ENCODE assay signal across 20 cellular contexts in the genomic region with DNA sequence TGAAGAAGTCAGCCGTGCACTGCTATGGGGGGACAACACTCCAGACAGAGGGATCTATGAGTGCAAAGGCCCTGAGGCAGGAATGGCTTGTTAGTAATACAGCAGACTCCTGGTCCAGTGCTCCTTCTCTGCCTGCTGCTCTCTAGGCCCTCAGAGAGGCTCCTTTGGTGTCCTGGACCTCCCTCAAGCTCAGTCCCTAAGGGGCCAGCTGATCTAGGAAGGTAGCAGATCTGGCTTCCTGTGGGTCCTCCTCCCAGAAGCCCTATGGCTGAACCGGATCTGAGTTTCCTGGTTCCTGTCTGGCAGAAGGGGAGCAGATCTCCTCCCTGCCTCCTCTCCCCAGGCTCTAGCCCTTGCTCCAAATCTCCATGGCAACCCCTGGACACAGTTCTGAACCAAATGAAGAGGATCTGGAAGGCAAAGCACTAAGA. TPM values are rescaled to one million over a fixed set of nuclear protein-coding genes. Genes with fewer than 3 reads are reported as not detected.
DNase-seq lines count a peak whose midpoint lies in the region; ATAC-seq and TF ChIP-seq lines count a peak whose summit lies in the region.
"Had no signal": no experiment of that assay in that cellular context is flagged by ENCODE, and none has a peak within 500 bp of the region (broad histone marks: within the 10 kb centered on the region; RNA-seq: fewer than 3 reads in every experiment).

A gene with protein sequence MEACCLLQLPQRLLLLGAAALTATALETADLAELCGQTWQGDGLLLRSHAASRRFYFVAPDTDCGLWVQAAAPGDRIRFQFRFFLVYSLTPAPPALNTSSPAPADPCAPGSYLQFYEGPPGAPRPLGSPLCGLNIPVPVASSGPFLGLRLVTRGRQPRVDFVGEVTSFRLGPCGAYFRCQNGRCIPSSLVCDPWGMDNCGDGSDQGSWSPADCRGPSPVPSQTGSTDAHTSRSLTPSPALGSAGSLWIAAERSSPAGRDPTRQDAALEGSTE (plus strand): TSS at position 391 of the 431 bp plus-strand sequence. CDS start 187 bp downstream, outside the sequence.

- no peak within 1 kb of the TSS for H3K4me3 ChIP-seq in fibroblast of mammary gland (ENCODE audit: control insufficient read depth, low read depth, low read length)
- H3K4me3 ChIP-seq: colonic mucosa, esophagus squamous epithelium, GM12878, spleen had no signal

- no peaks in the 10 kb centered on the region for H3K9me3 Mint-ChIP-seq in progenitor cell of endocrine pancreas (ENCODE audit: low read depth)
- H3K9me3 Mint-ChIP-seq: activated T-cell treated with anti-CD3 and anti-CD28 coated beads, Interleukin-2, amount 50 U/mL, for 24 hours; memory B cell had no signal

- H3K4me1 Mint-ChIP-seq in progenitor cell of endocrine pancreas (ENCODE audit: low read depth), result peaks cover 3% of the 10 kb centered on the region

- no peaks in the 10 kb centered on the region for H3K36me3 Mint-ChIP-seq in progenitor cell of endocrine pancreas (ENCODE audit: insufficient read depth)
- H3K36me3 Mint-ChIP-seq: memory B cell had no signal

- TF ChIP-seq CTCF in fibroblast of mammary gland (conservative IDR thresholded peaks at IDR 0.05; ENCODE audit: control insufficient read depth, insufficient read depth, low read depth, low read length) (no peak), progenitor cell of endocrine pancreas (IDR thresholded peaks at IDR 0.05; ENCODE audit: unreplicated experiment) (no peak)

- peaks cover 10% of the 10 kb centered on the region for H3K27me3 Mint-ChIP-seq in progenitor cell of endocrine pancreas

- peak within 1 kb of the TSS; percentile 27 for H3K4me3 Mint-ChIP-seq in progenitor cell of endocrine pancreas (ENCODE audit: low read depth)
- H3K4me3 Mint-ChIP-seq: activated T-cell treated with anti-CD3 and anti-CD28 coated beads, Interleukin-2, amount 50 U/mL, for 24 hours; memory B cell had no signal

- ATAC-seq in HG03460 (IDR thresholded peaks at IDR 0.05; ENCODE audit: unreplicated experiment), result no peak
- ATAC-seq: GM12878 had no signal

- peak; percentile 10 for DNase-seq in NCI-H748 (lab: John Stamatoyannopoulos, UW; ENCODE audit: unreplicated experiment)
- no peak for DNase-seq in NCI-H748 treated with DMSO at 0.1 percent for 48 hours (lab: John Stamatoyannopoulos, UW)
- peak; percentile 70 for DNase-seq in HT-29 (ENCODE audit: low spot score)
- peak; percentile 43 for DNase-seq in fibroblast of mammary gland (ENCODE audit: low read depth)
- no peak for DNase-seq in progenitor cell of endocrine pancreas (ENCODE audit: low spot score, unreplicated experiment)
- no peak for DNase-seq in activated gamma-delta T cell (lab: John Stamatoyannopoulos, UW)
- no peak for DNase-seq in NCI-H524 treated with DMSO at 0.1 percent for 48 hours (lab: John Stamatoyannopoulos, UW)
- DNase-seq: activated CD4-positive, alpha-beta T cell treated with anti-CD3 and anti-CD28 coated beads for 4 hours; activated T-cell treated with anti-CD3 and anti-CD28 coated beads, Interleukin-2, amount 50 U/mL, for 24 hours; amniotic stem cell; colonic mucosa; DMS79; esophagus squamous epithelium; NCI-H1417; spleen had no signal

- H3K27ac Mint-ChIP-seq in progenitor cell of endocrine pancreas, result no peak within 1 kb of the TSS
- H3K27ac Mint-ChIP-seq: activated T-cell treated with anti-CD3 and anti-CD28 coated beads, Interleukin-2, amount 50 U/mL, for 24 hours; memory B cell had no signal

RNA-seq across cellular contexts. Expression of the gene that starts here (rescaled TPM):
- 0.16 and 0.56 TPM in 2 replicates for total RNA-seq in HT-29 (2014; rRNA removed; shearing (Covaris generic))
- 0.55 and 0.77 TPM in 2 replicates for total RNA-seq in progenitor cell of endocrine pancreas
- total RNA-seq: esophagus squamous epithelium, NCI-H460, omental fat pad had no signal

Comparison
In these comparisons a context has a peak if more than half of its experiments do, and no peak if none do; other contexts are left out.
1. DNase-seq: peak in NCI-H748 (single experiment) and fibroblast of mammary gland (single experiment); none in NCI-H748 treated with DMSO at 0.1 percent for 48 hours (single experiment), progenitor cell of endocrine pancreas (single experiment), activated gamma-delta T cell (single experiment) and NCI-H524 treated with DMSO at 0.1 percent for 48 hours (single experiment).
2. Peak in DNase-seq in HT-29; RNA of the gene not detected or under 1 TPM.